24 cellular contexts compared by ENCODE assay signal in the genomic region with DNA sequence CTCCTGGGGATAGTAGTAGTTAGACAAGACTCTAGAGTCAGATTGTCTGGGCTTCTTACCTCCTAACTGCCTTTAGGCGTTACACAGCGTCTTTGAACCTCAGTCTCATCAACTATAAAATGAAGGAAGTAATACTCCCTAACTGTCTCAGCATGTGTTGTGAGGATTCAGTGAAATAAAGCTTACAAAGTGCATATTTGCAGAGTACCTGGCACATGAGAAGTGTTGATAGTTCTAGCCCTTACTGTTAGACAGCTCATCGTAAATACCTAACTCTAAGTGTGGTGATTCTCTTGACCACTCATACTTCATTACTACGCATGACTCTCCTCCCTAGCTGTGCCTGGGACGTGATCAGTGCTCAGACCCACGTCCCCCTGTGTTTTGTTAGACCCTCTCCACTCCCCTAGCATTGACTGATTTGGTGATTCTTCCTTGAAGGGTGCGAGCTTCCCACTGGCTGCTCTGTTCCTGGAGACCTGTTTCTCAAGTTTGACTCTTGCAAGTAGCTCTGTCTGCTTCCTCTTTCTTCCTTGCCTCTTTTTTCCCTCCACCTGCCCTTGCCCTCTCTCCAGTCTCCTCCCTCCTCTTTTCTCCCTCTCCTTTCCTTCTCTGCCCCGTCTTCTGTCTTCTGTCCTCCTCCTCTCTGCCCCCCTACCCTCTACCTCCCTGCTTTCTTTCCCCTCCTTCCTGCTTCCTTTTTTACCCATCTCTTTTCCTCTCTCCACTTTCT.
A peak's percentile ranks its signal among the peaks of the same experiment; 100 is the strongest.
DNase-seq lines count a peak whose midpoint lies in the region; ATAC-seq, FAIRE-seq and TF ChIP-seq lines count a peak whose summit lies in the region.
"Had no signal": no experiment of that assay in that cellular context is flagged by ENCODE, and none has a peak within 500 bp of the region (broad histone marks: within the 10 kb centered on the region; RNA-seq: fewer than 3 reads in every experiment).

No MANE protein-coding gene starts in this region.

- ATAC-seq in activated T-cell treated with anti-CD3 and anti-CD28 coated beads, Interleukin-2, amount 50 U/mL, for 72 hours (replicated peaks in 1 of 2), result no peak
- no peak for ATAC-seq in activated T-cell treated with anti-CD3 and anti-CD28 coated beads, Interleukin-2, amount 50 U/mL, for 4 hours
- ATAC-seq in HG02870 (IDR thresholded peaks at IDR 0.05; ENCODE audit: unreplicated experiment), result no peak
- ATAC-seq: A549; activated CD8-positive, alpha-beta T cell treated with anti-CD3 and anti-CD28 coated beads for 36 hours; stimulated activated memory B cell treated with anti-CD40 and anti-IgM and Interleukin-4, amounts not matched to agents 10 μg/mL and 1 μg/mL and 100 μg/mL, for 72 hours had no signal

- FAIRE-seq in endometrium (lab: Jason Lieb, UNC) (peak; percentile 86), D721Med (lab: Jason Lieb, UNC) (no peak)
- FAIRE-seq: A549 had no signal

- no peaks in the 10 kb centered on the region for H3K36me3 ChIP-seq in rectal smooth muscle tissue (ENCODE audit: control insufficient read depth, insufficient read depth, low read length)

- H3K27me3 Mint-ChIP-seq in activated T-cell treated with anti-CD3 and anti-CD28 coated beads, Interleukin-2, amount 50 U/mL, for 72 hours (ENCODE audit: low read depth), result no peaks in the 10 kb centered on the region
- H3K27me3 Mint-ChIP-seq in activated T-cell treated with anti-CD3 and anti-CD28 coated beads, Interleukin-2, amount 50 U/mL, for 4 hours (ENCODE audit: low read depth), result no peaks in the 10 kb centered on the region
- H3K27me3 Mint-ChIP-seq: activated CD8-positive, alpha-beta T cell treated with anti-CD3 and anti-CD28 coated beads for 36 hours; stimulated activated memory B cell treated with anti-CD40 and anti-IgM and Interleukin-4, amounts not matched to agents 10 μg/mL and 1 μg/mL and 100 μg/mL, for 72 hours had no signal

- no peak overlapping the region for H3K4me3 Mint-ChIP-seq in activated T-cell treated with anti-CD3 and anti-CD28 coated beads, Interleukin-2, amount 50 U/mL, for 72 hours
- no peak overlapping the region for H3K4me3 Mint-ChIP-seq in activated T-cell treated with anti-CD3 and anti-CD28 coated beads, Interleukin-2, amount 50 U/mL, for 4 hours
- H3K4me3 Mint-ChIP-seq: activated CD8-positive, alpha-beta T cell treated with anti-CD3 and anti-CD28 coated beads for 36 hours; activated T-helper 1 cell treated with anti-CD3 and anti-CD28 coated beads, Interleukin-12 subunit alpha, Interleukin-12 subunit beta, Interleukin-2, Interleukin-4 antibody, amounts not matched to agents 30 ng/mL and 10 ng/mL and 1 ng/mL, durations not matched to agents 14 hours and 24 hours and 36 hours; CD14-positive monocyte; stimulated activated memory B cell treated with anti-CD40 and anti-IgM and Interleukin-4, amounts not matched to agents 10 μg/mL and 1 μg/mL and 100 μg/mL, for 72 hours had no signal

- peak overlapping the region; percentile 28 for H3K9ac ChIP-seq in rectal smooth muscle tissue (ENCODE audit: low read length)

- H3K27ac Mint-ChIP-seq in activated T-cell treated with anti-CD3 and anti-CD28 coated beads, Interleukin-2, amount 50 U/mL, for 72 hours, result peak overlapping the region; percentile 23
- H3K27ac Mint-ChIP-seq: activated CD8-positive, alpha-beta T cell treated with anti-CD3 and anti-CD28 coated beads for 36 hours; activated T-helper 1 cell treated with anti-CD3 and anti-CD28 coated beads, Interleukin-12 subunit alpha, Interleukin-12 subunit beta, Interleukin-2, Interleukin-4 antibody, amounts not matched to agents 30 ng/mL and 10 ng/mL and 1 ng/mL, durations not matched to agents 14 hours and 24 hours and 36 hours; stimulated activated memory B cell treated with anti-CD40 and anti-IgM and Interleukin-4, amounts not matched to agents 10 μg/mL and 1 μg/mL and 100 μg/mL, for 72 hours had no signal

- H3K4me1 ChIP-seq in rectal smooth muscle tissue (ENCODE audit: control insufficient read depth, insufficient read depth, low read length), result peaks cover 19% of the 10 kb centered on the region
- H3K4me1 ChIP-seq: A549 had no signal

- H3K4me1 Mint-ChIP-seq in activated T-cell treated with anti-CD3 and anti-CD28 coated beads, Interleukin-2, amount 50 U/mL, for 72 hours (ENCODE audit: low read depth), result no peaks in the 10 kb centered on the region
- peaks cover 9% of the 10 kb centered on the region for H3K4me1 Mint-ChIP-seq in activated T-cell treated with anti-CD3 and anti-CD28 coated beads, Interleukin-2, amount 50 U/mL, for 4 hours (ENCODE audit: low read depth)
- H3K4me1 Mint-ChIP-seq: stimulated activated memory B cell treated with anti-CD40 and anti-IgM and Interleukin-4, amounts not matched to agents 10 μg/mL and 1 μg/mL and 100 μg/mL, for 72 hours had no signal

- peak overlapping the region; percentile 22 for H3K27ac ChIP-seq in rectal smooth muscle tissue (ENCODE audit: low read depth, low read length)
- H3K27ac ChIP-seq: A549, dorsolateral prefrontal cortex had no signal

- H3K4me3 ChIP-seq in NB4 (ENCODE audit: low read depth, low read length), result no peak overlapping the region
- peak overlapping the region; percentile 51 for H3K4me3 ChIP-seq in rectal smooth muscle tissue (ENCODE audit: low read length)
- H3K4me3 ChIP-seq: A549, dorsolateral prefrontal cortex, tibial nerve had no signal

- TF ChIP-seq POLR2A in NB4 (IDR thresholded peaks at IDR 0.05; ENCODE audit: extremely low read depth, insufficient read length), result no peak

- no peak for DNase-seq in activated T-cell treated with anti-CD3 and anti-CD28 coated beads, Interleukin-2, amount 50 U/mL, for 72 hours
- no peak for DNase-seq in activated T-cell treated with anti-CD3 and anti-CD28 coated beads, Interleukin-2, amount 50 U/mL, for 4 hours
- DNase-seq in NB4 (ENCODE audit: low read depth) (peak; percentile 9), DMS79 treated with DMSO at 0.1 percent for 48 hours (lab: John Stamatoyannopoulos, UW) (no peak), D721Med (ENCODE audit: insufficient read length, low spot score) (no peak)
- DNase-seq: activated CD4-positive, CD25-positive, alpha-beta regulatory T cell; activated CD8-positive, alpha-beta T cell treated with anti-CD3 and anti-CD28 coated beads for 36 hours; DND-41; dorsolateral prefrontal cortex; H7; IMR-90; mesenchymal stem cell; NCI-H1048; NCI-H2081 treated with DMSO at 0.1 percent for 48 hours; NCI-H524; SHP77 had no signal

- no peak for TF ChIP-seq CTCF in NB4 (IDR thresholded peaks at IDR 0.05; ENCODE audit: low read depth, low read length)
- TF ChIP-seq CTCF in D721Med (IDR thresholded peaks at IDR 0.05; ENCODE audit: insufficient read depth, missing control alignments), result no peak

- H3K27me3 ChIP-seq in rectal smooth muscle tissue (ENCODE audit: control insufficient read depth, insufficient read depth, low read length), result no peaks in the 10 kb centered on the region
- H3K27me3 ChIP-seq: dorsolateral prefrontal cortex, tibial nerve had no signal

- peaks cover 0 to 2% of the 10 kb centered on the region in 2 donors for H3K9me3 Mint-ChIP-seq in activated T-cell treated with anti-CD3 and anti-CD28 coated beads, Interleukin-2, amount 50 U/mL, for 72 hours
- no peaks in the 10 kb centered on the region for H3K9me3 Mint-ChIP-seq in activated T-cell treated with anti-CD3 and anti-CD28 coated beads, Interleukin-2, amount 50 U/mL, for 4 hours
- H3K9me3 Mint-ChIP-seq: activated T-helper 1 cell treated with anti-CD3 and anti-CD28 coated beads, Interleukin-12 subunit alpha, Interleukin-12 subunit beta, Interleukin-2, Interleukin-4 antibody, amounts not matched to agents 30 ng/mL and 10 ng/mL and 1 ng/mL, durations not matched to agents 14 hours and 24 hours and 36 hours had no signal

- peaks cover 8 to 11% of the 10 kb centered on the region in 2 donors for H3K36me3 Mint-ChIP-seq in activated T-cell treated with anti-CD3 and anti-CD28 coated beads, Interleukin-2, amount 50 U/mL, for 72 hours (ENCODE audit: insufficient read depth in 2 of 2)
- peaks cover 25% of the 10 kb centered on the region for H3K36me3 Mint-ChIP-seq in activated T-cell treated with anti-CD3 and anti-CD28 coated beads, Interleukin-2, amount 50 U/mL, for 4 hours (ENCODE audit: insufficient read depth)
